In the genomic region with DNA sequence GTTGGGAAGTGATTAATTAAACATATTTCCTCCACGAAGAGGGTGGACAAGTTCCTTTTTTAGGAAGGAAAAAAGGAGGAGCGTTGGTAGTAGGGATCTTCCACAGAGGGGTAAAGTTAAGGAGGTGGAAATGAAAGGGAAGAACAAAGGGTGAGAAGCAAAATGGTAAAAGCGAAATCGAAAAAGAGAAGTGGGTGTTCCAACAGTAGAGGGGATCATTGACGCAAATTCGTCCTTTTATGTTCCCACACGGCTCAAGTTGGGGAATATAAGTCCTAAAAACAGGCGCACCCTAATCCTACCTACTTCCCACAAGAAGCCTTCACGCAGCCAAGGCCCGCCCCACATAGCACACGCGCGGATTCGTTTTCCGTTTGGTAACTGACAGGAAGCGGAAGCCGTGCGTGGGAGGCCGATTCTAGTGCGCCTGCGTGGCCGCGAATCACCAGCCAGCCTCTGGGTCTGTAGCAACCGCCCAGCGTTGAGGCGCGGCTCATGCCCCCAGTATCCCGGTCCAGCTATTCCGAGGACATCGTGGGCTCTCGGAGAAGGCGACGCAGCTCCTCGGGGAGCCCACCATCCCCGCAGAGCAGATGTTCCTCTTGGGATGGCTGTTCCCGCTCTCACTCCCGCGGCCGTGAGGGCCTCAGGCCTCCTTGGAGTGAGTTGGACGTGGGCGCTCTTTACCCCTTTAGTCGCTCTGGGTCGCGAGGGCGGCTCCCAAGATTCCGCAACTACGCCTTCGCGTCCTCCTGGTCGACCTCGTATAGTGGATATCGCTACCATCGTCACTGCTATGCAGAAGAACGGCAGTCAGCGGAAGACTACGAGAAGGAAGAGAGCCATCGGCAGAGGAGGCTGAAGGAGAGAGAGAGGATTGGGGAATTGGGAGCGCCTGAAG, we compare ENCODE assay signal across 8 cellular contexts. TPM values are rescaled to one million over a fixed set of nuclear protein-coding genes. Genes with fewer than 3 reads are reported as not detected.
A peak's percentile ranks its signal among the peaks of the same experiment; 100 is the strongest.
DNase-seq lines count a peak whose midpoint lies in the region; TF ChIP-seq lines count a peak whose summit lies in the region.

A gene (plus strand): TSS at position 421 of the 901 bp plus-strand sequence. CDS start 75 bp downstream, at position 496.

- H3K36me3 ChIP-seq in duodenal mucosa (ENCODE audit: control insufficient read depth in 1 of 2, insufficient read depth in 2 of 2, low read length in 2 of 2), result no peaks in the 10 kb centered on the region

- peak within 1 kb of the TSS; percentile 2 for H3K4me3 Mint-ChIP-seq in activated CD4-positive, alpha-beta memory T cell treated with anti-CD3 and anti-CD28 coated beads for 36 hours

- peaks cover 7% of the 10 kb centered on the region for H3K36me3 Mint-ChIP-seq in activated CD4-positive, alpha-beta memory T cell treated with anti-CD3 and anti-CD28 coated beads for 36 hours

- CTCF ChIA-PET in activated CD4-positive, alpha-beta memory T cell treated with anti-CD3 and anti-CD28 coated beads for 36 hours (lab: Charles Lee), result no interaction called here

- no peak within 1 kb of the TSS for H3K27ac ChIP-seq in duodenal mucosa (ENCODE audit: low read depth, low read length)

- POLR2A ChIA-PET in activated CD4-positive, alpha-beta memory T cell treated with anti-CD3 and anti-CD28 coated beads for 36 hours (lab: Charles Lee), result no interaction called here

- H3K4me1 ChIP-seq in duodenal mucosa (ENCODE audit: control insufficient read depth in 1 of 2, insufficient read depth in 2 of 2, low read length in 2 of 2) (peaks cover 0 to 7% of the 10 kb centered on the region in 2 donors), mononuclear cell (ENCODE audit: insufficient read depth, low read length) (peaks cover 4% of the 10 kb centered on the region)

- peaks cover 0 to 2% of the 10 kb centered on the region in 2 donors for H3K9me3 ChIP-seq in duodenal mucosa (ENCODE audit: control insufficient read depth in 1 of 2, low read length in 2 of 2)
- H3K9me3 ChIP-seq in mononuclear cell (ENCODE audit: low read depth, low read length), result no peaks in the 10 kb centered on the region

- intact Hi-C loops in activated CD4-positive, alpha-beta memory T cell treated with anti-CD3 and anti-CD28 coated beads for 36 hours (cut with micrococcal nuclease), result no loop called here

- H3K4me1 Mint-ChIP-seq in activated CD4-positive, alpha-beta memory T cell treated with anti-CD3 and anti-CD28 coated beads for 36 hours (ENCODE audit: low read depth), result peaks cover 7% of the 10 kb centered on the region

- no peak for DNase-seq in AG09309 (ENCODE audit: low read depth)
- DNase-seq in activated CD4-positive, alpha-beta memory T cell treated with anti-CD3 and anti-CD28 coated beads for 36 hours, result peak; percentile 70
- DNase-seq in stimulated activated CD8-positive, alpha-beta memory T cell treated with anti-CD3 and anti-CD28 coated beads, Interleukin-4, amount 100 ng/mL, for 48 hours, result peak; percentile 77
- DNase-seq in NCI-H82 treated with DMSO at 0.1 percent for 48 hours (lab: John Stamatoyannopoulos, UW; ENCODE audit: unreplicated experiment), result no peak
- DNase-seq in NCI-H1930 (lab: John Stamatoyannopoulos, UW), result no peak
- no peak for DNase-seq in NCI-H774 (lab: John Stamatoyannopoulos, UW)

- H3K27ac Mint-ChIP-seq in activated CD4-positive, alpha-beta memory T cell treated with anti-CD3 and anti-CD28 coated beads for 36 hours, result peak within 1 kb of the TSS; percentile 36

- no peak within 1 kb of the TSS for H3K9ac ChIP-seq in duodenal mucosa (ENCODE audit: low read depth in 1 of 2, low read length in 2 of 2)

- peaks cover 4% of the 10 kb centered on the region for H3K27me3 Mint-ChIP-seq in activated CD4-positive, alpha-beta memory T cell treated with anti-CD3 and anti-CD28 coated beads for 36 hours

- H3K27me3 ChIP-seq in duodenal mucosa (ENCODE audit: control insufficient read depth in 1 of 2, insufficient read depth in 2 of 2, low read length in 2 of 2), result peaks cover under 1 to 3% of the 10 kb centered on the region in 2 donors
- H3K27me3 ChIP-seq in mononuclear cell (ENCODE audit: insufficient read depth, low read length), result peaks cover 9% of the 10 kb centered on the region

- H3K4me3 ChIP-seq in AG09309 (ENCODE audit: control insufficient read depth, low read depth, low read length), result peak within 1 kb of the TSS; percentile 24
- H3K4me3 ChIP-seq in duodenal mucosa (ENCODE audit: low read depth in 1 of 2, low read length in 2 of 2), result peak within 1 kb of the TSS; percentile 54 to 60
- H3K4me3 ChIP-seq in mononuclear cell (ENCODE audit: low read length), result peak within 1 kb of the TSS; percentile 22

- no peaks in the 10 kb centered on the region for H3K9me3 Mint-ChIP-seq in activated CD4-positive, alpha-beta memory T cell treated with anti-CD3 and anti-CD28 coated beads for 36 hours

- no peak for TF ChIP-seq CTCF in AG09309 (IDR thresholded peaks at IDR 0.05; ENCODE audit: control insufficient read depth, insufficient read depth, low read depth, low read length, missing control alignments)

RNA-seq across cellular contexts. Expression of the gene that starts here (rescaled TPM):
- total RNA-seq in activated CD4-positive, alpha-beta memory T cell treated with anti-CD3 and anti-CD28 coated beads for 36 hours, result not detected
- total RNA-seq in mononuclear cell, result 0.21 TPM

Comparison
In these comparisons a context has a peak if more than half of its experiments do, and no peak if none do; other contexts are left out.
1. Peak in DNase-seq in activated CD4-positive, alpha-beta memory T cell treated with anti-CD3 and anti-CD28 coated beads for 36 hours; RNA of the gene not detected or under 1 TPM.